In the genomic region with DNA sequence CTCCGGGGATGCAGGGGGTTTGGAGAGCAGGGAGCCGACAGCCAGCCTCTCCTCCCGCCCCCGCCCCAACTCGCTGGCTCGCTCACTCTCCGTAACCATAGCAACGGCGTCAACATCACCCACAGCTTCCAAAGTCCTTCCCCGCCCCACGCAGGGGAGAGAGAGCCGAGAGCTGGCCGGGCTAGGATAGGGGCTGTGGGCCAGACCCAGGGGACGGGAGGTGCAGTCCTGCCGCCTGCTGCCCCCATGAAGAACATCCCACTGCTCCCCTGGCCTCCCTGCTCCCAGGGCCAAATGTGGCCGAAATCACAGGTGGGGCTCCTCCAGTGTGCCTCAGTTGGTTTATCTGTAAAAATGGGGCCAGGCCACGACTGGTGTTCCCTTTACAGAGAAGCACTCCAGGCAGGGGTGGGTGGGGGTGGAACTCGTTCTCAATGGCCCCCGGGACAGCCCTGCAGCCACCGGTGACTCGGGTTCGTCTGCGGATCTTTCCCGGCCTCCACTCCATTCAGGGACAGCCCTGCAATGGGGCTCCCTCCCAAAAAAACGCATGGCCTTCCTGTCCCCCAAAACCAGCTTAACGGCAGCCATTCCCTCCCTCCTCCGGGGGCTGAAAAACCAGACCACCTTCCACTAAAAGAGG, we compare ENCODE assay signal across 9 cellular contexts. TPM values are rescaled to one million over a fixed set of nuclear protein-coding genes. Genes with fewer than 3 reads are reported as not detected.
DNase-seq lines count a peak whose midpoint lies in the region; ATAC-seq and TF ChIP-seq lines count a peak whose summit lies in the region.
"Had no signal": no experiment of that assay in that cellular context is flagged by ENCODE, and none has a peak within 500 bp of the region (broad histone marks: within the 10 kb centered on the region; RNA-seq: fewer than 3 reads in every experiment).

No MANE protein-coding gene starts in this region.

- peak overlapping the region; percentile 79 to 100 (median 95) for H3K4me3 ChIP-seq in BLaER1 treated with 17β-estradiol and CSF1 and Interleukin-3, amounts not matched to agents 10 nM and 100 nM
- peak overlapping the region; percentile 78 for H3K4me3 ChIP-seq in HUES64 (ENCODE audit: low read length)
- H3K4me3 ChIP-seq: pancreas had no signal

- H3K4me3 Mint-ChIP-seq in activated B cell treated with CpG ODN at 0.5 μM for 24 hours, result no peak overlapping the region
- peak overlapping the region in 1 of 2 donors; percentile 99 for H3K4me3 Mint-ChIP-seq in effector memory CD8-positive, alpha-beta T cell

- no peaks in the 10 kb centered on the region for H3K27me3 ChIP-seq in BLaER1 treated with 17β-estradiol and CSF1 and Interleukin-3, amounts not matched to agents 10 nM and 100 nM
- H3K27me3 ChIP-seq in HUES64 (ENCODE audit: insufficient read depth, low read length), result peaks cover 26% of the 10 kb centered on the region
- H3K27me3 ChIP-seq: pancreas had no signal

- H3K4me1 ChIP-seq in BLaER1 treated with 17β-estradiol and CSF1 and Interleukin-3, amounts not matched to agents 10 nM and 100 nM, result peaks cover 40 to 67% (median 63%) of the 10 kb centered on the region in 10 experiments
- H3K4me1 ChIP-seq in HUES64 (ENCODE audit: insufficient read depth, low read length), result peaks cover 45% of the 10 kb centered on the region

- CTCF ChIA-PET in activated B cell treated with CpG ODN at 0.5 μM for 24 hours (lab: Charles Lee), result no interaction called here

- WGBS in HUES64, result 12% methylated on average over 25 of the region's 27 CpGs

- peak overlapping the region; percentile 98 to 100 (median 99) for H3K4me2 ChIP-seq in BLaER1 treated with 17β-estradiol and CSF1 and Interleukin-3, amounts not matched to agents 10 nM and 100 nM

- no peak for TF ChIP-seq CTCF in activated B cell treated with CpG ODN at 0.5 μM for 24 hours (IDR thresholded peaks at IDR 0.05)

- POLR2A ChIA-PET in activated B cell treated with CpG ODN at 0.5 μM for 24 hours (lab: Charles Lee), result interaction anchor here (0.6 to 0.7 kb wide), 2 partner anchors 16 to 225 kb away, joined by 7 to 12 read pairs; no protein-coding TSS in a partner anchor

- peaks cover 46 to 78% (median 51%) of the 10 kb centered on the region in 11 experiments for H4K20me1 ChIP-seq in BLaER1 treated with 17β-estradiol and CSF1 and Interleukin-3, amounts not matched to agents 10 nM and 100 nM

- peak overlapping the region; percentile 59 for H3K27ac Mint-ChIP-seq in activated B cell treated with CpG ODN at 0.5 μM for 24 hours
- peak overlapping the region; percentile 97 to 98 for H3K27ac Mint-ChIP-seq in effector memory CD8-positive, alpha-beta T cell

- intact Hi-C loops in activated B cell treated with CpG ODN at 0.5 μM for 24 hours (cut with micrococcal nuclease), result loop anchor here (5.0 kb wide), 2 partner anchors 192 to 227 kb away; a partner anchor contains a TSS

- peak overlapping the region; percentile 88 to 98 (median 95) for H3K9ac ChIP-seq in BLaER1 treated with 17β-estradiol and CSF1 and Interleukin-3, amounts not matched to agents 10 nM and 100 nM
- H3K9ac ChIP-seq in HUES64 (ENCODE audit: low read depth, low read length), result peak overlapping the region; percentile 44; the same call in 1 of the 2 replicates

- DNase-seq in activated B cell treated with CpG ODN at 0.5 μM for 24 hours (no peak), myocyte (ENCODE audit: low read depth) (peak; percentile 62)
- DNase-seq in effector memory CD8-positive, alpha-beta T cell, result no peak

- no peaks in the 10 kb centered on the region for H3K27me3 Mint-ChIP-seq in activated B cell treated with CpG ODN at 0.5 μM for 24 hours
- no peaks in the 10 kb centered on the region for H3K27me3 Mint-ChIP-seq in effector memory CD8-positive, alpha-beta T cell

- H3K4me1 Mint-ChIP-seq in activated B cell treated with CpG ODN at 0.5 μM for 24 hours, result peaks cover 60% of the 10 kb centered on the region
- H3K4me1 Mint-ChIP-seq in effector memory CD8-positive, alpha-beta T cell (ENCODE audit: low read depth in 2 of 2), result peaks cover 23 to 35% of the 10 kb centered on the region in 2 donors

- H3K9me3 Mint-ChIP-seq in activated B cell treated with CpG ODN at 0.5 μM for 24 hours, result no peaks in the 10 kb centered on the region
- no peaks in the 10 kb centered on the region for H3K9me3 Mint-ChIP-seq in effector memory CD8-positive, alpha-beta T cell

- H3K27ac ChIP-seq in BLaER1 treated with 17β-estradiol and CSF1 and Interleukin-3, amounts not matched to agents 10 nM and 100 nM, result peak overlapping the region; percentile 17 to 100 (median 89); a peak in 20 of 22 replicates
- no peak overlapping the region; the same call in 1 of the 2 replicates for H3K27ac ChIP-seq in HUES64 (ENCODE audit: low read depth, low read length)
- H3K27ac ChIP-seq: pancreas had no signal

- no peaks in the 10 kb centered on the region for H3K9me3 ChIP-seq in BLaER1 treated with 17β-estradiol and CSF1 and Interleukin-3, amounts not matched to agents 10 nM and 100 nM (replicated peaks in 1 of 11)
- no peaks in the 10 kb centered on the region for H3K9me3 ChIP-seq in HUES64 (ENCODE audit: insufficient read depth, low read depth, low read length)
- H3K9me3 ChIP-seq: pancreas had no signal

- ATAC-seq in activated B cell treated with CpG ODN at 0.5 μM for 24 hours (ENCODE audit: low read depth) (no peak), GM21381 (IDR thresholded peaks at IDR 0.05; ENCODE audit: unreplicated experiment) (no peak), HG02571 (IDR thresholded peaks at IDR 0.05; ENCODE audit: unreplicated experiment) (no peak), GM18502 (IDR thresholded peaks at IDR 0.05; ENCODE audit: poor library complexity, unreplicated experiment) (no peak)
- ATAC-seq in effector memory CD8-positive, alpha-beta T cell (replicated peaks), result no peak
- ATAC-seq: pancreas had no signal

- H3K36me3 Mint-ChIP-seq in activated B cell treated with CpG ODN at 0.5 μM for 24 hours (ENCODE audit: low read depth), result no peaks in the 10 kb centered on the region
- peaks cover 65% of the 10 kb centered on the region for H3K36me3 Mint-ChIP-seq in effector memory CD8-positive, alpha-beta T cell (ENCODE audit: insufficient read depth)

- no peaks in the 10 kb centered on the region for H3K36me3 ChIP-seq in BLaER1 treated with 17β-estradiol and CSF1 and Interleukin-3, amounts not matched to agents 10 nM and 100 nM
- no peaks in the 10 kb centered on the region for H3K36me3 ChIP-seq in HUES64 (ENCODE audit: insufficient read depth, low read length)
- H3K36me3 ChIP-seq: pancreas had no signal

RNA-seq across cellular contexts. Expression of a gene that starts 3.1 kb away (rescaled TPM):
- 23.7 TPM for polyA plus RNA-seq in HUES64 (2013, experiment 1 of 2)
- polyA plus RNA-seq in HUES64 (2013, experiment 2 of 2), result 24.2 TPM
- total RNA-seq in activated B cell treated with CpG ODN at 0.5 μM for 24 hours, result 21.5 and 25.2 TPM in 2 replicates
- total RNA-seq in myocyte, result 8.6 and 9.7 TPM in 2 replicates
- polyA plus RNA-seq in myocyte (2012), result 24.3 TPM

RNA-seq across cellular contexts. Expression of a gene that starts 12.0 kb away (rescaled TPM):
- 21.4 TPM for polyA plus RNA-seq in HUES64 (2013, experiment 1 of 2)
- polyA plus RNA-seq in HUES64 (2013, experiment 2 of 2), result 19.9 TPM
- total RNA-seq in activated B cell treated with CpG ODN at 0.5 μM for 24 hours (56.3 and 69.6 TPM in 2 replicates), myocyte (9.0 and 9.4 TPM in 2 replicates)
- polyA plus RNA-seq in myocyte (2012), result 18.7 TPM

RNA-seq across cellular contexts. Expression of a gene that starts 25.0 kb away (rescaled TPM):
- 31.8 TPM for polyA plus RNA-seq in HUES64 (2013, experiment 1 of 2)
- polyA plus RNA-seq in HUES64 (2013, experiment 2 of 2), result 31.0 TPM
- total RNA-seq in activated B cell treated with CpG ODN at 0.5 μM for 24 hours, result 57.4 and 64.3 TPM in 2 replicates
- 106 and 111 TPM in 2 replicates for total RNA-seq in myocyte
- polyA plus RNA-seq in myocyte (2012), result 59.7 TPM

RNA-seq across cellular contexts. Expression of a gene that starts 44.9 kb away (rescaled TPM):
- polyA plus RNA-seq in HUES64 (2013, experiment 1 of 2), result 4.1 TPM
- polyA plus RNA-seq in HUES64 (2013, experiment 2 of 2), result 4.1 TPM
- total RNA-seq in activated B cell treated with CpG ODN at 0.5 μM for 24 hours, result 8.5 and 14.1 TPM in 2 replicates
- 4.7 and 5.0 TPM in 2 replicates for total RNA-seq in myocyte
- polyA plus RNA-seq in myocyte (2012), result 3.4 TPM

RNA-seq across cellular contexts. Expression of a gene that starts 44.9 kb away (rescaled TPM):
- polyA plus RNA-seq in HUES64 (2013, experiment 1 of 2), result 31.7 TPM
- 32.5 TPM for polyA plus RNA-seq in HUES64 (2013, experiment 2 of 2)
- 47.6 and 59.7 TPM in 2 replicates for total RNA-seq in activated B cell treated with CpG ODN at 0.5 μM for 24 hours
- total RNA-seq in myocyte, result 73.0 and 97.7 TPM in 2 replicates
- polyA plus RNA-seq in myocyte (2012), result 51.3 TPM
